Comparison of ENCODE assay signal across 8 cellular contexts in genomic region chr3:97719156-97719821, GRCh38. TPM values are rescaled to one million over a fixed set of nuclear protein-coding genes. Genes with fewer than 3 reads are reported as not detected.
A peak's percentile ranks its signal among the peaks of the same experiment; 100 is the strongest.
DNase-seq lines count a peak whose midpoint lies in the region; ATAC-seq and TF ChIP-seq lines count a peak whose summit lies in the region.

No MANE protein-coding gene starts in this region.

- H3K9ac ChIP-seq in mammary epithelial cell (ENCODE audit: insufficient read depth, low read length): no peak overlapping the region

- in situ Hi-C loops in mammary epithelial cell (cut with MboI; ENCODE audit: low sequenced_read_pairs in 2 of 2): no loop called here

- CTCF ChIA-PET in mammary epithelial cell (lab: Charles Lee; ENCODE audit: low non-redundant PET): interaction anchor here (0.6 kb wide), 3 partner anchors 634 to 855 kb away, joined by 3 to 6 read pairs (median 5); no protein-coding TSS in a partner anchor

- no peak overlapping the region for H3K4me3 ChIP-seq in AG10803 (ENCODE audit: low read length)
- no peak overlapping the region for H3K4me3 ChIP-seq in WI38 (ENCODE audit: low read depth, low read length)
- H3K4me3 ChIP-seq in mammary epithelial cell (replicated peaks in 1 of 3; ENCODE audit: insufficient read depth in 1 of 3, low read depth in 2 of 3, low read length in 3 of 3): peak overlapping the region in 1 of 3 experiments; percentile 21
- H3K4me3 ChIP-seq in kidney epithelial cell (ENCODE audit: low read depth, low read length): no peak overlapping the region

- peak overlapping the region; percentile 64 for H3K4me2 ChIP-seq in mammary epithelial cell (ENCODE audit: insufficient read depth, low read depth, low read length)

- WGBS in mammary epithelial cell (ENCODE audit: low coverage, missing lambda C conversion rate): 0% methylated on average over 7 of the region's 7 CpGs

- BruUV-seq in mammary epithelial cell (replicated peaks; lab: Mats Ljungman, UMichigan): no TSS peak

- no peak overlapping the region for H3K27ac ChIP-seq in mammary epithelial cell (ENCODE audit: insufficient read depth, low read depth, low read length)

- no peaks in the 10 kb centered on the region for H3K79me2 ChIP-seq in mammary epithelial cell (ENCODE audit: insufficient read depth, low read length)

- H3K27me3 ChIP-seq in mammary epithelial cell (ENCODE audit: insufficient read depth, low read length): no peaks in the 10 kb centered on the region
- H3K27me3 ChIP-seq in kidney epithelial cell (ENCODE audit: control insufficient read depth, insufficient read depth, low read length): no peaks in the 10 kb centered on the region

- dilution Hi-C loops in mammary epithelial cell (cut with HindIII; ENCODE audit: low sequenced_read_pairs): no loop called here

- DNase-seq in AG10803 (ENCODE audit: low read depth): peak; percentile 54
- DNase-seq in NCI-H2171 treated with DMSO at 0.1 percent for 48 hours (lab: John Stamatoyannopoulos, UW): peak; percentile 89
- DNase-seq in mammary epithelial cell: peak; percentile 55
- DNase-seq in kidney epithelial cell (ENCODE audit: low read depth): peak; percentile 26
- DNase-seq in stimulated activated CD4-positive, alpha-beta T cell treated with anti-CD3 and anti-CD28 coated beads, Interleukin-2, amount 100 ng/mL, for 4 hours (ENCODE audit: low read depth): peak; percentile 36

- TF ChIP-seq CTCF in AG10803 (conservative IDR thresholded peaks at IDR 0.05; ENCODE audit: low read length): peak; percentile 99
- TF ChIP-seq CTCF in WI38 (IDR thresholded peaks at IDR 0.05; ENCODE audit: low read depth, low read length): peak; percentile 94
- TF ChIP-seq CTCF in mammary epithelial cell (conservative IDR thresholded peaks at IDR 0.05 in 1 of 2, IDR thresholded peaks at IDR 0.05 in 1 of 2; ENCODE audit: extremely low read depth in 1 of 2, insufficient read depth in 1 of 2, low read depth in 1 of 2, low read length in 2 of 2): peak; percentile 96 to 97
- TF ChIP-seq CTCF in kidney epithelial cell (IDR thresholded peaks at IDR 0.05; ENCODE audit: insufficient read depth, low read length, poor library complexity, severe bottlenecking): peak; percentile 96

- ATAC-seq in GM18873 (IDR thresholded peaks at IDR 0.05; ENCODE audit: low FRiP score, unreplicated experiment) (peak; percentile 79), HG03108 (IDR thresholded peaks at IDR 0.05; ENCODE audit: unreplicated experiment) (peak; percentile 85)

- intact Hi-C loops in mammary epithelial cell (cut with micrococcal nuclease): loop anchor here (2.0 to 5.0 kb wide), 3 partner anchors 62 to 856 kb away; no protein-coding TSS in a partner anchor

- H3K9me3 ChIP-seq in mammary epithelial cell (replicated peaks; ENCODE audit: insufficient read depth, low read length): no peaks in the 10 kb centered on the region

- H4K20me1 ChIP-seq in mammary epithelial cell (ENCODE audit: insufficient read depth, low read length): no peaks in the 10 kb centered on the region

- no peaks in the 10 kb centered on the region for H3K4me1 ChIP-seq in mammary epithelial cell (ENCODE audit: insufficient read depth, low read length)

- H3K36me3 ChIP-seq in mammary epithelial cell (ENCODE audit: insufficient read depth, low read length) (no peaks in the 10 kb centered on the region), kidney epithelial cell (ENCODE audit: control insufficient read depth, insufficient read depth, low read length) (no peaks in the 10 kb centered on the region)

- H2AFZ ChIP-seq in mammary epithelial cell (ENCODE audit: low read depth, low read length): peak overlapping the region; percentile 40

RNA-seq across cellular contexts. Expression of gene ARL6, which starts 45.3 kb away (rescaled TPM):
- total RNA-seq in mammary epithelial cell (1 to 10 TPM; 6.0 to 9.2 TPM), kidney epithelial cell (7.0 and 13.0 TPM in 2 replicates)
- polyA plus RNA-seq in mammary epithelial cell: 3.7 TPM
- 7.8 TPM for polyA minus RNA-seq in mammary epithelial cell

Comparison
In these comparisons a context has a peak if more than half of its experiments do, and no peak if none do; other contexts are left out.
1. DNase-seq: peak in every context shown above with its lines; median percentile 89 in NCI-H2171 treated with DMSO at 0.1 percent for 48 hours; 55 in mammary epithelial cell; 54 in AG10803; 36 in stimulated activated CD4-positive, alpha-beta T cell treated with anti-CD3 and anti-CD28 coated beads, Interleukin-2, amount 100 ng/mL, for 4 hours; 26 in kidney epithelial cell.